In the genomic region with DNA sequence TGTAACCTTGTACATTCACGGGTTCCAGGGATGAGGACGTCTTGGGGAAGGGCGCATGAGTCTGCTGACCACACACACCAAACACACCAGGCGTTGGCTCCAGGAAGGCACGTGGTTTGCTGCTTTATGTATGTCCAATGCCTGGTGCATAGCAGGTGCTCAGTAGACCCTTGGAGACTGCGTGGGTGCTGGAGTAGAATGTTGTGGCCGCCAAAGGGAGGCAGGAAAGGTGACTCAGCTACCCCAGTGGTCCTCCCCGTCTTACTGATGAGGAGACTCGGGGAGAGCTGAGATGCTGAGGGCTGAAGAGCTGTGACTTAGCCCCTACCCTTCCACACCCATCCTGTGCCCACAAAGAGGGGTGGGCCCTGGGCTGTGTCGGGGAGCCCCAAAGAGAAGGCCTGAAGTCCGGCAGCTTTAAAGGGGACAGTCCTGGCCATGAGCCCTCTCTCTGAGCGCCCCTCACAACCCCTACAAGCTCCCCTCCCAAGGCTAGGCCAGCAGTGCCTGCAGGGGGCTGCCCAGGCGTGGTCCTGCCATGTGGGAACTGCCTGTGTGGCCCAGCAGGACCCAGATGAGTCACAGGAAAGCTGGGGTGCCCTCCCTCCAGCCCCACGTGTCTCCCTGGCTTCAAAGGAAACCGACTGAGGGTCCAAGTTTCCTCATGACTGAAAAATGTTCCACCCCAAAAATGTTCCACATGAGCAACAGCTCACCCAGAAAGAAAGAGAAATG, we compare ENCODE assay signal across 9 cellular contexts. TPM values are rescaled to one million over a fixed set of nuclear protein-coding genes. Genes with fewer than 3 reads are reported as not detected.
DNase-seq lines count a peak whose midpoint lies in the region; ATAC-seq and TF ChIP-seq lines count a peak whose summit lies in the region.
"Had no signal": no experiment of that assay in that cellular context is flagged by ENCODE, and none has a peak within 500 bp of the region (broad histone marks: within the 10 kb centered on the region; RNA-seq: fewer than 3 reads in every experiment).

No MANE protein-coding gene starts in this region.

- peaks cover 0 to 18% (median 0%) of the 10 kb centered on the region in 11 donors for H3K9me3 Mint-ChIP-seq in naive thymus-derived CD4-positive, alpha-beta T cell

- peak overlapping the region in 1 of 9 donors; percentile 97 for H3K27ac Mint-ChIP-seq in naive thymus-derived CD4-positive, alpha-beta T cell

- H3K4me1 Mint-ChIP-seq in naive thymus-derived CD4-positive, alpha-beta T cell = peaks cover 0 to 84% (median 4%) of the 10 kb centered on the region in 7 donors

- intact Hi-C loops in naive thymus-derived CD4-positive, alpha-beta T cell (cut with micrococcal nuclease) = loop anchor here in 1 of 2 donors (2.0 to 10.0 kb wide), 4 partner anchors 19 to 919 kb away; partner anchors contain the start of genes PTPN1 and ZNFX1
- intact Hi-C loops in upper lobe of right lung (cut with DNase I) = no loop called here

- no peak for TF ChIP-seq CTCF in upper lobe of right lung (IDR thresholded peaks at IDR 0.05)

- no peaks in the 10 kb centered on the region for H3K27me3 ChIP-seq in naive thymus-derived CD4-positive, alpha-beta T cell (ENCODE audit: control insufficient read depth in 2 of 2, insufficient read depth in 2 of 2, low read length in 2 of 2)
- H3K27me3 ChIP-seq in upper lobe of right lung = no peaks in the 10 kb centered on the region

- H3K27me3 Mint-ChIP-seq in naive thymus-derived CD4-positive, alpha-beta T cell = peaks cover 0 to 13% (median 4%) of the 10 kb centered on the region in 5 donors

- no peak overlapping the region for H3K4me3 ChIP-seq in naive thymus-derived CD4-positive, alpha-beta T cell (ENCODE audit: low read length)
- no peak overlapping the region for H3K4me3 ChIP-seq in upper lobe of right lung

- H3K36me3 Mint-ChIP-seq in naive thymus-derived CD4-positive, alpha-beta T cell = peaks cover 0 to 56% (median 0%) of the 10 kb centered on the region in 5 donors

- CTCF ChIA-PET in naive thymus-derived CD4-positive, alpha-beta T cell (lab: Charles Lee) = interaction anchor here (0.6 kb wide), 2 partner anchors 8 to 70 kb away, joined by 3 to 6 read pairs; no protein-coding TSS in a partner anchor

- H3K27ac ChIP-seq in naive thymus-derived CD4-positive, alpha-beta T cell (ENCODE audit: low read depth, low read length) = no peak overlapping the region
- peak overlapping the region; percentile 72 for H3K27ac ChIP-seq in upper lobe of right lung

- POLR2A ChIA-PET in naive thymus-derived CD4-positive, alpha-beta T cell (lab: Charles Lee) = no interaction called here

- H3K36me3 ChIP-seq in naive thymus-derived CD4-positive, alpha-beta T cell (ENCODE audit: control insufficient read depth in 2 of 3, insufficient read depth in 3 of 3, low read length in 3 of 3) = no peaks in the 10 kb centered on the region
- no peaks in the 10 kb centered on the region for H3K36me3 ChIP-seq in upper lobe of right lung

- peak; percentile 31 for ATAC-seq in naive thymus-derived CD4-positive, alpha-beta T cell
- ATAC-seq in upper lobe of right lung = peak; percentile 7
- no peak for ATAC-seq in HG02623 (IDR thresholded peaks at IDR 0.05; ENCODE audit: unreplicated experiment)

- peaks cover 0 to 38% of the 10 kb centered on the region in 2 donors for H3K4me1 ChIP-seq in naive thymus-derived CD4-positive, alpha-beta T cell (ENCODE audit: control insufficient read depth in 2 of 2, insufficient read depth in 2 of 2, low read length in 2 of 2)
- peaks cover 45% of the 10 kb centered on the region for H3K4me1 ChIP-seq in upper lobe of right lung

- no peaks in the 10 kb centered on the region for H3K9me3 ChIP-seq in naive thymus-derived CD4-positive, alpha-beta T cell (ENCODE audit: control insufficient read depth in 2 of 3, low read length in 3 of 3)
- no peaks in the 10 kb centered on the region for H3K9me3 ChIP-seq in upper lobe of right lung

- H3K4me3 Mint-ChIP-seq in naive thymus-derived CD4-positive, alpha-beta T cell = peak overlapping the region in 1 of 10 donors; percentile 85

- DNase-seq in activated gamma-delta T cell treated with Interleukin-2 at 50 U/mL for 16 hours = peak; percentile 33
- DNase-seq in activated gamma-delta T cell (lab: John Stamatoyannopoulos, UW) = no peak
- DNase-seq in activated effector memory CD4-positive, alpha-beta T cell treated with anti-CD3 and anti-CD28 coated beads, Interleukin-2, amount 50 U/mL, for 16 hours = peak; percentile 85
- DNase-seq in naive thymus-derived CD4-positive, alpha-beta T cell = peak in 1 of 9 donors; percentile 83
- no peak for DNase-seq in upper lobe of right lung
- no peak for DNase-seq in GDM1 (lab: John Stamatoyannopoulos, UW)
- DNase-seq in middle frontal gyrus (ENCODE audit: extremely low spot score, low spot score) = no peak
- DNase-seq: mammary epithelial cell had no signal

RNA-seq across cellular contexts. Expression of gene PTGIS, which starts 28.0 kb away (rescaled TPM):
- total RNA-seq in naive thymus-derived CD4-positive, alpha-beta T cell = 10 to 100 TPM in 1 of 5 experiments, not detected in 4; 12.5 TPM
- polyA plus RNA-seq in naive thymus-derived CD4-positive, alpha-beta T cell = not detected
- total RNA-seq in upper lobe of right lung = 42.1 TPM
- polyA plus RNA-seq: mammary epithelial cell had no signal

Comparison
In these comparisons a context has a peak if more than half of its experiments do, and no peak if none do; other contexts are left out.
1. DNase-seq: peak in activated gamma-delta T cell treated with Interleukin-2 at 50 U/mL for 16 hours (single experiment) and activated effector memory CD4-positive, alpha-beta T cell treated with anti-CD3 and anti-CD28 coated beads, Interleukin-2, amount 50 U/mL, for 16 hours (single experiment); none in activated gamma-delta T cell (single experiment), upper lobe of right lung (single experiment), GDM1 (single experiment) and middle frontal gyrus (single experiment).